2 cellular contexts compared by ENCODE assay signal in the genomic region with DNA sequence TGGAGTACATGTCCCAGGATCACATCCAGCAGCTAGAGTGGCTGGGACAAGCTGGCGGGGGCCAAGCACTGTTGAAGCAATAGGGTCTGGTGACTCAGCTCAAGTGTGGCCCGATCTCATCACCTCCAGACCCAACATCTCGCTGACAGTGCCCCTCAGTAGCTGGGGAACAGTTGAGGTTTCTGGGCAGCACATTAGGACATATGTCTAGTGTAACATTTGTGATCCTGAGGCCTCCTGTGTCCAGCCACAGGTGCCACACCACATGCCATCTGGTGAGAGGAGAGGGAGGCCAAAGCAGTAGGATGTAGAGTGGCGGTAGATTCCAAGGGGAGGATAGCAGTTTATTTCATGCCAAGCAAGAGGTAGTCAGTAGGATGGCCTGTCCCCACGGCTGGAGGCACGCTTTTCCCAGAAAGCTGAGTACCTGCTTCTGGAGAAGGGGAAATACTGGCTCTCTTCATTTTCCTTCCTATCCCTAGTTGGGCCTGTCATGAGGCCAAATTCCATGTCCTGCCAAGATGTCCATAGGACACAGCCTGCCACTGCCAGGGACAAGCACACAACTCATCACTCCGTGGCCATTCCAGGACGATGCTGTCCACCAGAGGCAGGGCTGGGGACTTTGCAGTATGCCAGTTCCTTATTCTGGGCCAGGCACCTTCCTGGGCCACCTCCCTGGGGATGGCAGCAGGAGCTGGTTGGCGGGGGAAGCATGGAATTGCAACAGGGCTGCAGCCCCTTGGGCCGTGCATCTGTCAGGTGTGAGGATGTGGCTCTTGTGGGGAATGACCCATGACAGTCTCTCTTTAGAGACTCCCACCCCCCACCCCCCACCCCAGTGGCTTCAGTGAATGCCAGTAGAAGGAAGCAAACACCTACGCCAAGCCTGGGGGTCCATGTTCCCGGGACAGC.
TF ChIP-seq lines count a peak whose summit lies in the region.

No MANE protein-coding gene starts in this region.

TF ChIP-seq in GM12891, 5 proteins besides CTCF, POLR2A, EP300 and RAD21:
- peak; percentile 35; the same call in 1 of the 2 replicates for TF ChIP-seq POLR2AphosphoS5 (IDR thresholded peaks at IDR 0.05; ENCODE audit: low read depth, low read length)
- peak; percentile 9; the same call in 1 of the 2 replicates for TF ChIP-seq SPI1 (IDR thresholded peaks at IDR 0.05; ENCODE audit: low read depth, low read length)
- TF ChIP-seq TAF1 (IDR thresholded peaks at IDR 0.05; ENCODE audit: low read depth, low read length), result no peak
- no peak for TF ChIP-seq PAX5 (IDR thresholded peaks at IDR 0.05; ENCODE audit: insufficient read depth, low read length, severe bottlenecking)
- no peak for TF ChIP-seq POU2F2 (IDR thresholded peaks at IDR 0.05; ENCODE audit: low read depth, low read length)

TF ChIP-seq in K562, 482 proteins besides CTCF, POLR2A, EP300 and RAD21:
- TF ChIP-seq EGR1 (conservative IDR thresholded peaks at IDR 0.05) (no peak), DACH1 (IDR thresholded peaks at IDR 0.05; ENCODE audit: partially characterized antibody) (no peak), ASH1L (IDR thresholded peaks at IDR 0.05; ENCODE audit: borderline replicate concordance, low read depth, partially characterized antibody) (no peak), TEAD2 (tag; IDR thresholded peaks at IDR 0.05) (no peak), ZNF408 (CRISPR knock-in tag; IDR thresholded peaks at IDR 0.05; ENCODE audit: low read depth) (no peak), SREBF1 (IDR thresholded peaks at IDR 0.05; ENCODE audit: borderline replicate concordance, low read depth, low read length) (no peak), POLR2AphosphoS5 (IDR thresholded peaks at IDR 0.05; ENCODE audit: control insufficient read depth, insufficient read depth, low read depth, low read length) (no peak; the same call in 1 of the 2 replicates), FUS (optimal IDR thresholded peaks at IDR 0.05; ENCODE audit: low read depth, low read length) (no peak), CC2D1A (IDR thresholded peaks at IDR 0.05) (no peak), ZNF184 (CRISPR knock-in tag; IDR thresholded peaks at IDR 0.05) (no peak), GATAD2A (IDR thresholded peaks at IDR 0.05) (no peak), RBFOX2 (IDR thresholded peaks at IDR 0.05; ENCODE audit: low read depth, low read length) (peak; percentile 14; the same call in 1 of the 2 replicates), BRCA1 (IDR thresholded peaks at IDR 0.05) (no peak), BRCA1 (CRISPR knock-in tag; IDR thresholded peaks at IDR 0.05) (no peak), MIER1 (IDR thresholded peaks at IDR 0.05; ENCODE audit: low read depth) (no peak), POLR2B (IDR thresholded peaks at IDR 0.05; ENCODE audit: low read depth, partially characterized antibody) (peak; percentile 1), SUPT5H (IDR thresholded peaks at IDR 0.05) (peak; percentile 40), ZNF589 (CRISPR knock-in tag; IDR thresholded peaks at IDR 0.05; ENCODE audit: low read depth) (no peak), MAFF (IDR thresholded peaks at IDR 0.05; ENCODE audit: low read length) (no peak), NFIC (IDR thresholded peaks at IDR 0.05) (no peak), SLC30A9 (CRISPR knock-in tag; IDR thresholded peaks at IDR 0.05) (no peak), YY1 (IDR thresholded peaks at IDR 0.05; ENCODE audit: borderline replicate concordance in 1 of 3, control insufficient read depth in 1 of 3, extremely low read depth in 1 of 3, insufficient read depth in 3 of 3, insufficient read length in 1 of 3, insufficient replicate concordance in 2 of 3, low read depth in 1 of 3, low read length in 2 of 3) (no peak), POLR2G (IDR thresholded peaks at IDR 0.05; ENCODE audit: low read depth, low read length) (peak; percentile 53; the same call in 1 of the 2 replicates)
- TF ChIP-seq, protein P1, sequence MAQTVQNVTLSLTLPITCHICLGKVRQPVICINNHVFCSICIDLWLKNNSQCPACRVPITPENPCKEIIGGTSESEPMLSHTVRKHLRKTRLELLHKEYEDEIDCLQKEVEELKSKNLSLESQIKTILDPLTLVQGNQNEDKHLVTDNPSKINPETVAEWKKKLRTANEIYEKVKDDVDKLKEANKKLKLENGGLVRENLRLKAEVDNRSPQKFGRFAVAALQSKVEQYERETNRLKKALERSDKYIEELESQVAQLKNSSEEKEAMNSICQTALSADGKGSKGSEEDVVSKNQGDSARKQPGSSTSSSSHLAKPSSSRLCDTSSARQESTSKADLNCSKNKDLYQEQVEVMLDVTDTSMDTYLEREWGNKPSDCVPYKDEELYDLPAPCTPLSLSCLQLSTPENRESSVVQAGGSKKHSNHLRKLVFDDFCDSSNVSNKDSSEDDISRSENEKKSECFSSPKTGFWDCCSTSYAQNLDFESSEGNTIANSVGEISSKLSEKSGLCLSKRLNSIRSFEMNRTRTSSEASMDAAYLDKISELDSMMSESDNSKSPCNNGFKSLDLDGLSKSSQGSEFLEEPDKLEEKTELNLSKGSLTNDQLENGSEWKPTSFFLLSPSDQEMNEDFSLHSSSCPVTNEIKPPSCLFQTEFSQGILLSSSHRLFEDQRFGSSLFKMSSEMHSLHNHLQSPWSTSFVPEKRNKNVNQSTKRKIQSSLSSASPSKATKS (CRISPR knock-in tag; IDR thresholded peaks at IDR 0.05), result no peak
- TF ChIP-seq, protein P2, sequence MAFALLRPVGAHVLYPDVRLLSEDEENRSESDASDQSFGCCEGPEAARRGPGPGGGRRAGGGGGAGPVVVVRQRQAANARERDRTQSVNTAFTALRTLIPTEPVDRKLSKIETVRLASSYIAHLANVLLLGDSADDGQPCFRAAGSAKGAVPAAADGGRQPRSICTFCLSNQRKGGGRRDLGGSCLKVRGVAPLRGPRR (CRISPR knock-in tag; IDR thresholded peaks at IDR 0.05), result no peak
- TF ChIP-seq, protein P3, sequence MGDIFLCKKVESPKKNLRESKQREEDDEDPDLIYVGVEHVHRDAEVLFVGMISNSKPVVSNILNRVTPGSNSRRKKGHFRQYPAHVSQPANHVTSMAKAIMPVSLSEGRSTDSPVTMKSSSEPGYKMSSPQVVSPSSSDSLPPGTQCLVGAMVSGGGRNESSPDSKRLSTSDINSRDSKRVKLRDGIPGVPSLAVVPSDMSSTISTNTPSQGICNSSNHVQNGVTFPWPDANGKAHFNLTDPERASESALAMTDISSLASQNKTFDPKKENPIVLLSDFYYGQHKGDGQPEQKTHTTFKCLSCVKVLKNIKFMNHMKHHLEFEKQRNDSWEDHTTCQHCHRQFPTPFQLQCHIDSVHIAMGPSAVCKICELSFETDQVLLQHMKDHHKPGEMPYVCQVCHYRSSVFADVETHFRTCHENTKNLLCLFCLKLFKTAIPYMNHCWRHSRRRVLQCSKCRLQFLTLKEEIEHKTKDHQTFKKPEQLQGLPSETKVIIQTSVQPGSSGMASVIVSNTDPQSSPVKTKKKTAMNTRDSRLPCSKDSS (IDR thresholded peaks at IDR 0.05; ENCODE audit: low read depth, partially characterized antibody), result no peak
- TF ChIP-seq, protein P4, sequence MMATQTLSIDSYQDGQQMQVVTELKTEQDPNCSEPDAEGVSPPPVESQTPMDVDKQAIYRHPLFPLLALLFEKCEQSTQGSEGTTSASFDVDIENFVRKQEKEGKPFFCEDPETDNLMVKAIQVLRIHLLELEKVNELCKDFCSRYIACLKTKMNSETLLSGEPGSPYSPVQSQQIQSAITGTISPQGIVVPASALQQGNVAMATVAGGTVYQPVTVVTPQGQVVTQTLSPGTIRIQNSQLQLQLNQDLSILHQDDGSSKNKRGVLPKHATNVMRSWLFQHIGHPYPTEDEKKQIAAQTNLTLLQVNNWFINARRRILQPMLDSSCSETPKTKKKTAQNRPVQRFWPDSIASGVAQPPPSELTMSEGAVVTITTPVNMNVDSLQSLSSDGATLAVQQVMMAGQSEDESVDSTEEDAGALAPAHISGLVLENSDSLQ (IDR thresholded peaks at IDR 0.05), result no peak
TF ChIP-seq in K562: peak in this region for 4.
